Comparison of ENCODE assay signal across 8 cellular contexts in the genomic region with DNA sequence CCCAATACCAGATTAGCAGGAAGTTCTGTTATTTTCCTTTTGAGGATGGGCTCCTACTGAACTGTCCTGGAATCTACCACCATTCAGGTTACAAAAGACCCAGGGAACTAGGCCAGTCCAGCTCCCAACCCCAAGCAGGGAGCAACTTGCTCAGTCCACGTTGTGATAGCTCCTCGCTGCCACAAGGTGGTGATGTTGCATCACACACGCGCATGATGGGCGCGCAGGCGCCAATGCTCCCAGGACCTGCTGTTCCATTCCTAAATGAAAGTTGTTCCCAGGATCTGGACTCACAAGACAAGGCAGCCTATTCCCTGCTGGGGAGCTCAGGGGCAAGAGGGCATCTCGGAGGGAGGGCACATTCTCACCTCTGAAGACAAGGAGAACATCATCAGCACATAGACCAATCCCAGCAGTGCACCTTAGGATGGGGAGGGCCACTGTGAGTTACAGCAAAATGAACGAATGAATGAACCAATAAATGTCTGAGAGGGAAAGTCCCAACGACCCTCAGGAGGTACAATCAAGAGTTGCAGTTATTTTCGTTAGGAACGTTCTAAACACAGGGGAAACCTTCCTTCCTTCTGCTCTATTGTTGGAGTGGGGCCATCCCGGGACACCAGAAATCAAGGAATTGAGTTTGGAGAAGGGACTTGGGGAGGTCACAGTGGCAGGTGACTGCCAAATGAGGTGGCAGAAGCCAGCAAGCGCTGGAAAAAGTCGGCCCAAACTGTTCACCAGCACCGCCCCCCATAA. TPM values are rescaled to one million over a fixed set of nuclear protein-coding genes. Genes with fewer than 3 reads are reported as not detected.
DNase-seq lines count a peak whose midpoint lies in the region; ATAC-seq and TF ChIP-seq lines count a peak whose summit lies in the region.
"Not testable (repeated sequence)": the region's sequence is repeated elsewhere in the genome, so short reads cannot be mapped to it uniquely, and the experiment has no call there.

No MANE protein-coding gene starts in this region.

- intact Hi-C loops in PC-9 (cut with micrococcal nuclease; ENCODE audit: unreplicated experiment): loop anchor here (1.0 to 5.0 kb wide), 4 partner anchors 55 to 734 kb away; no protein-coding TSS in a partner anchor
- intact Hi-C loops in psoas muscle (cut with DNase I): loop anchor here (1.0 to 10.0 kb wide), 2 partner anchors 56 to 126 kb away; no protein-coding TSS in a partner anchor
- intact Hi-C loops in vagina (cut with DNase I): loop anchor here (5.0 kb wide), 1 partner anchor 59 kb away; no protein-coding TSS in a partner anchor

- TF ChIP-seq POLR2A in vagina (IDR thresholded peaks at IDR 0.05): not testable (repeated sequence)

- not testable (repeated sequence) for BruUV-seq in PC-9 (replicated peaks; lab: Mats Ljungman, UMichigan)

- H4K20me1 ChIP-seq in PC-9 (ENCODE audit: insufficient read depth): not testable (repeated sequence)

- 4 to 10% (median 5%) methylated on average over 10 of the region's 16 CpGs for WGBS in psoas muscle, 3 donors

- H3K27ac ChIP-seq in PC-9 (peak overlapping the region; percentile 54), coronary artery (peak overlapping the region; percentile 68 to 94), psoas muscle (peak overlapping the region; percentile 99), vagina (peak overlapping the region; percentile 90)
- not testable (repeated sequence) for H3K27ac ChIP-seq in iPS-20b (ENCODE audit: low read length)

- not testable (repeated sequence) for H3K36me3 Mint-ChIP-seq in activated CD8-positive, alpha-beta memory T cell treated with anti-CD3 and anti-CD28 coated beads, Interleukin-2, amount 10 ng/mL, durations not matched to agents 7 days and 5 days

- peak overlapping the region; percentile 91 for H3K27ac Mint-ChIP-seq in activated CD8-positive, alpha-beta memory T cell treated with anti-CD3 and anti-CD28 coated beads, Interleukin-2, amount 10 ng/mL, durations not matched to agents 7 days and 5 days

- not testable (repeated sequence) for H3K9me2 ChIP-seq in PC-9 (ENCODE audit: insufficient read depth)

- POLR2A ChIA-PET in PC-9 (lab: Charles Lee; ENCODE audit: unreplicated experiment): not testable (repeated sequence)

- H3K4me1 Mint-ChIP-seq in activated CD8-positive, alpha-beta memory T cell treated with anti-CD3 and anti-CD28 coated beads, Interleukin-2, amount 10 ng/mL, durations not matched to agents 7 days and 5 days: peaks cover 30% of the 10 kb centered on the region

- H3K27me3 Mint-ChIP-seq in activated CD8-positive, alpha-beta memory T cell treated with anti-CD3 and anti-CD28 coated beads, Interleukin-2, amount 10 ng/mL, durations not matched to agents 7 days and 5 days: not testable (repeated sequence)

- H3K27me3 ChIP-seq in PC-9 (ENCODE audit: insufficient read depth, low read depth); iPS-20b (ENCODE audit: insufficient read depth, low read length); psoas muscle (ENCODE audit: insufficient read depth in 3 of 3, low read length in 2 of 3); vagina: not testable (repeated sequence)

- H3K79me2 ChIP-seq in PC-9 (ENCODE audit: low read depth): not testable (repeated sequence)

- H3K4me3 ChIP-seq in PC-9 (peak overlapping the region; percentile 64; the same call in 1 of the 2 replicates), coronary artery (peak overlapping the region; percentile 85), iPS-20b (ENCODE audit: low read length) (peak overlapping the region; percentile 87), psoas muscle (peak overlapping the region; percentile 95), vagina (peak overlapping the region; percentile 88 to 95)

- DNase-seq in PC-9; coronary artery (ENCODE audit: low spot score); psoas muscle; vagina (ENCODE audit: extremely low spot score in 2 of 2): not testable (repeated sequence)
- DNase-seq in activated CD8-positive, alpha-beta memory T cell treated with anti-CD3 and anti-CD28 coated beads, Interleukin-2, amount 10 ng/mL, durations not matched to agents 7 days and 5 days: peak; percentile 68

- H2AFZ ChIP-seq in PC-9: peak overlapping the region; percentile 86; the same call in 1 of the 2 replicates

- H3K4me3 Mint-ChIP-seq in activated CD8-positive, alpha-beta memory T cell treated with anti-CD3 and anti-CD28 coated beads, Interleukin-2, amount 10 ng/mL, durations not matched to agents 7 days and 5 days: peak overlapping the region; percentile 86

- TF ChIP-seq CTCF in GM12874 (IDR thresholded peaks at IDR 0.05; ENCODE audit: insufficient read depth, low read depth, low read length) (peak; percentile 33; the same call in 1 of the 2 replicates), PC-9 (conservative IDR thresholded peaks at IDR 0.05) (peak; percentile 64), coronary artery (IDR thresholded peaks at IDR 0.05) (peak; percentile 45), psoas muscle (IDR thresholded peaks at IDR 0.05) (peak; percentile 69), vagina (IDR thresholded peaks at IDR 0.05) (peak in 2 of 3 experiments; percentile 17 to 83)

- peaks cover 16% of the 10 kb centered on the region for H3K4me1 ChIP-seq in PC-9 (replicated peaks; ENCODE audit: insufficient read depth)
- H3K4me1 ChIP-seq in iPS-20b (ENCODE audit: insufficient read depth, low read length): peaks cover 13% of the 10 kb centered on the region
- peaks cover 20% of the 10 kb centered on the region for H3K4me1 ChIP-seq in psoas muscle
- H3K4me1 ChIP-seq in vagina: peaks cover 20% of the 10 kb centered on the region

- ATAC-seq in HG02885 (IDR thresholded peaks at IDR 0.05; ENCODE audit: poor library complexity, unreplicated experiment) (peak; percentile 46), psoas muscle (peak; percentile 59 to 73 (median 66))
- peak; percentile 46 for ATAC-seq in activated CD8-positive, alpha-beta memory T cell treated with anti-CD3 and anti-CD28 coated beads, Interleukin-2, amount 10 ng/mL, durations not matched to agents 7 days and 5 days

- H3K9ac ChIP-seq in iPS-20b (ENCODE audit: low read depth, low read length): peak overlapping the region; percentile 73; the same call in 1 of the 2 replicates

- not testable (repeated sequence) for H3K36me3 ChIP-seq in PC-9 (ENCODE audit: low read depth); vagina
- H3K36me3 ChIP-seq in iPS-20b (ENCODE audit: insufficient read depth, low read depth, low read length) (peaks cover 16% of the 10 kb centered on the region; the same call in 1 of the 2 replicates), psoas muscle (ENCODE audit: insufficient read depth in 1 of 2, low read depth in 1 of 2) (peaks cover 0 to 13% of the 10 kb centered on the region in 2 donors)

- H3F3A ChIP-seq in PC-9 (ENCODE audit: insufficient read depth, low read depth): not testable (repeated sequence)

- H3K9me3 ChIP-seq in PC-9 (ENCODE audit: insufficient read depth, low read depth); iPS-20b (ENCODE audit: insufficient read depth, low read depth, low read length); psoas muscle; vagina: not testable (repeated sequence)

- H3K9me3 Mint-ChIP-seq in activated CD8-positive, alpha-beta memory T cell treated with anti-CD3 and anti-CD28 coated beads, Interleukin-2, amount 10 ng/mL, durations not matched to agents 7 days and 5 days (ENCODE audit: low read depth): not testable (repeated sequence)

- CTCF ChIA-PET in PC-9 (lab: Charles Lee): interaction anchor here (0.6 to 1.0 kb wide), 2 partner anchors 8 to 1016 kb away, joined by 4 to 9 read pairs; no protein-coding TSS in a partner anchor
- CTCF ChIA-PET in activated CD8-positive, alpha-beta memory T cell treated with anti-CD3 and anti-CD28 coated beads, Interleukin-2, amount 10 ng/mL, durations not matched to agents 7 days and 5 days (lab: Charles Lee): interaction anchor here (1.0 to 7.1 kb wide), 14 partner anchors 9 to 152 kb away, joined by 3 to 56 read pairs (median 6); no protein-coding TSS in a partner anchor

- H3K4me2 ChIP-seq in PC-9: peak overlapping the region; percentile 88

RNA-seq across cellular contexts. Expression of gene NQO2, which starts 1.3 kb away (rescaled TPM):
- total RNA-seq in PC-9 (2021) (79.4 and 82.9 TPM in 2 replicates), psoas muscle (100 to 1,000 TPM in 2 of 4 donors, 10 to 100 TPM in 2; 42.8 to 129 (median 101) TPM), vagina (11.8 TPM)
- total RNA-seq in activated CD8-positive, alpha-beta memory T cell treated with anti-CD3 and anti-CD28 coated beads, Interleukin-2, amount 10 ng/mL, durations not matched to agents 7 days and 5 days: 10 to 100 TPM; 11.9 to 14.5 TPM
- polyA plus RNA-seq in psoas muscle: 100 to 1,000 TPM in 2 of 3 donors, 10 to 100 TPM in 1; 80.1 to 201 (median 159) TPM

RNA-seq across cellular contexts. Expression of gene SERPINB6, which starts 27.1 kb away (rescaled TPM):
- total RNA-seq in PC-9 (2021) (169 and 187 TPM in 2 replicates), psoas muscle (100 to 1,000 TPM in 3 of 4 donors, 10 to 100 TPM in 1; 92.3 to 205 (median 141) TPM), vagina (93.8 TPM)
- 10 to 100 TPM; 55.2 to 56.0 TPM for total RNA-seq in activated CD8-positive, alpha-beta memory T cell treated with anti-CD3 and anti-CD28 coated beads, Interleukin-2, amount 10 ng/mL, durations not matched to agents 7 days and 5 days
- 100 to 1,000 TPM; 161 to 239 (median 174) TPM for polyA plus RNA-seq in psoas muscle
